ENCODE assay signal across 25 cellular contexts in the genomic region with DNA sequence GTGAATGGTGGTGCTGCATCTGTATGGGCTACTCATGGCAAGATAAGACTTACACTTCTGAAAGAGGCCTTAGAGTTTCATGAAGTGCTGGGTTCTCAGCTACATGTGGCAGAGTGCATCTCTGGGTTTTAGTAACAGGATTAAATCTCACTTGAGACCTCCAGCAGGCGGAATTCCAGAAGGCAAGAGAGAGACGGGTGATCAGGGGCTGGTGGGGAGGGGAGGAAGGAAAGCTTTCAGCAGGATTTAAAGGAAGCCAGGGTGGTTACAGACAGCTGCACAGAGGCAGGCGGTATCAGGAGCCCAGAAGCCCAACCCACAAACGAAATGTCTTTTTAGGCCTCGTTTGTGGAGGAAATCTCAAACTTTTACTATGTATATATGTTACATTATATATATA. TPM values are rescaled to one million over a fixed set of nuclear protein-coding genes. Genes with fewer than 3 reads are reported as not detected.
DNase-seq lines count a peak whose midpoint lies in the region; ATAC-seq and TF ChIP-seq lines count a peak whose summit lies in the region.
"Had no signal": no experiment of that assay in that cellular context is flagged by ENCODE, and none has a peak within 500 bp of the region (broad histone marks: within the 10 kb centered on the region; RNA-seq: fewer than 3 reads in every experiment).

No MANE protein-coding gene starts in this region.

- peaks cover 14% of the 10 kb centered on the region for H3K4me1 Mint-ChIP-seq in neural progenitor cell
- H3K4me1 Mint-ChIP-seq: CD14-positive monocyte; CD8-positive, alpha-beta memory T cell had no signal

- peak overlapping the region; percentile 73 for H2AFZ ChIP-seq in neural progenitor cell (replicated peaks)
- H2AFZ ChIP-seq: GM23248 had no signal

- H3K27ac Mint-ChIP-seq in neural progenitor cell: no peak overlapping the region
- H3K27ac Mint-ChIP-seq: CD14-positive monocyte; CD8-positive, alpha-beta memory T cell; H9 had no signal

- peaks cover 7% of the 10 kb centered on the region for H3K9me3 Mint-ChIP-seq in neural progenitor cell
- H3K9me3 Mint-ChIP-seq: H9 had no signal

- peaks cover 11% of the 10 kb centered on the region for H3F3A ChIP-seq in neural progenitor cell (ENCODE audit: low read depth)

- peaks cover 8% of the 10 kb centered on the region for H3K4me1 ChIP-seq in neural progenitor cell
- H3K4me1 ChIP-seq in stomach: no peaks in the 10 kb centered on the region

- TF ChIP-seq CTCF in neural progenitor cell (IDR thresholded peaks at IDR 0.05): no peak
- TF ChIP-seq CTCF in stomach (IDR thresholded peaks at IDR 0.05): no peak

- no peak overlapping the region for H3K4me3 Mint-ChIP-seq in neural progenitor cell
- H3K4me3 Mint-ChIP-seq: CD14-positive monocyte; CD8-positive, alpha-beta memory T cell; H9 had no signal

- 27 to 49% (median 39%) methylated on average over 5 of the region's 5 CpGs for WGBS in stomach, 5 donors

- H3K27ac ChIP-seq in neural progenitor cell (peak overlapping the region; percentile 75), stomach (no peak overlapping the region)
- H3K27ac ChIP-seq: A549, GM23248 had no signal

- intact Hi-C loops in stomach (cut with DNase I; ENCODE audit: low total_unique reads): no loop called here

- H3K4me2 ChIP-seq in neural progenitor cell: peak overlapping the region; percentile 64
- H3K4me2 ChIP-seq: A549 had no signal

- no peak for TF ChIP-seq POLR2A in stomach (IDR thresholded peaks at IDR 0.05)

- H3K4me3 ChIP-seq in neural progenitor cell (no peak overlapping the region), stomach (no peak overlapping the region)
- H3K4me3 ChIP-seq: A549, GM23248 had no signal

- TF ChIP-seq EP300 in stomach (IDR thresholded peaks at IDR 0.05): no peak

- no peak overlapping the region for H3K9ac ChIP-seq in neural progenitor cell
- H3K9ac ChIP-seq: GM23248 had no signal

- peaks cover 16% of the 10 kb centered on the region for H3K27me3 Mint-ChIP-seq in neural progenitor cell (ENCODE audit: insufficient read depth, low read depth)

- H3K27me3 ChIP-seq in neural progenitor cell (no peaks in the 10 kb centered on the region), stomach (peaks cover 0 to 13% (median 0%) of the 10 kb centered on the region in 3 donors)

- DNase-seq in ELF-1 (ENCODE audit: low read depth, low spot score) (peak; percentile 71), NCI-H82 treated with DMSO at 0.1 percent for 48 hours (lab: John Stamatoyannopoulos, UW; ENCODE audit: unreplicated experiment) (peak; percentile 85), left kidney (ENCODE audit: low read depth, low spot score) (peak; percentile 63), neural progenitor cell (ENCODE audit: low spot score) (peak; percentile 76), SKM-1 treated with dmso at 0.1 percent for 144 hours (lab: John Stamatoyannopoulos, UW; ENCODE audit: unreplicated experiment) (no peak), stomach (no peak)
- DNase-seq: CD8-positive, alpha-beta memory T cell; DMS153; DND-41; GM23248; H9; KBM-7; MM.1S; NCI-H1694 treated with DMSO at 0.1 percent for 48 hours; NCI-H2081 treated with DMSO at 0.1 percent for 48 hours; NCI-H2171; NCI-H226; NCI-H510A treated with DMSO at 0.1 percent for 48 hours; Right ventricle myocardium superior; RPMI8226; T-helper 1 cell had no signal

- H3K36me3 Mint-ChIP-seq in neural progenitor cell: no peaks in the 10 kb centered on the region
- H3K36me3 Mint-ChIP-seq: CD14-positive monocyte had no signal

- ATAC-seq in GM19467 (IDR thresholded peaks at IDR 0.05; ENCODE audit: unreplicated experiment): no peak
- ATAC-seq in GM19324 (IDR thresholded peaks at IDR 0.05; ENCODE audit: low FRiP score, unreplicated experiment): no peak
- ATAC-seq: A549 had no signal

- H3K9me3 ChIP-seq in neural progenitor cell (ENCODE audit: low read depth) (no peaks in the 10 kb centered on the region), stomach (peaks cover 0 to 10% (median 4%) of the 10 kb centered on the region in 4 donors)

- no peaks in the 10 kb centered on the region for H3K79me2 ChIP-seq in neural progenitor cell (ENCODE audit: low read depth)

- H4K20me1 ChIP-seq in neural progenitor cell (ENCODE audit: low read depth): no peaks in the 10 kb centered on the region

- no peaks in the 10 kb centered on the region for H3K36me3 ChIP-seq in neural progenitor cell
- no peaks in the 10 kb centered on the region for H3K36me3 ChIP-seq in stomach

RNA-seq across cellular contexts. Expression of a gene that starts 56.2 kb away (rescaled TPM):
- total RNA-seq in neural progenitor cell (ENCODE audit: low replicate concordance) (8.8 and 16.2 TPM in 2 replicates), stomach (10 to 100 TPM in 4 of 5 donors, under 1 TPM in 1; 0.58 to 49.6 (median 24.6) TPM)
- 10 to 100 TPM in 2 of 3 donors, 1 to 10 TPM in 1; 9.9 to 54.4 (median 45.1) TPM for polyA plus RNA-seq in stomach

Comparison
In these comparisons a context has a peak if more than half of its experiments do, and no peak if none do; other contexts are left out.
1. DNase-seq: peak in ELF-1 (single experiment), NCI-H82 treated with DMSO at 0.1 percent for 48 hours (single experiment), left kidney (single experiment) and neural progenitor cell (single experiment); none in SKM-1 treated with dmso at 0.1 percent for 144 hours (single experiment) and stomach (single experiment).